ENCODE assay signal across 8 cellular contexts in genomic region chr7:45768516-45769394, GRCh38.
DNase-seq lines count a peak whose midpoint lies in the region; ATAC-seq, FAIRE-seq and TF ChIP-seq lines count a peak whose summit lies in the region.
"Not testable (repeated sequence)": the region's sequence is repeated elsewhere in the genome, so short reads cannot be mapped to it uniquely, and the experiment has no call there.

No MANE protein-coding gene starts in this region.

- ATAC-seq in GM21360 (IDR thresholded peaks at IDR 0.05; ENCODE audit: unreplicated experiment), result peak; percentile 100

- 5% methylated on average over 59 of the region's 72 CpGs; no CpG with 5 or more reads in 1 of the 2 experiments for WGBS in H1 (ENCODE audit: extremely low coverage in 1 of 2, insufficient coverage in 1 of 2, insufficient read length in 1 of 2, insufficient replicate concordance in 2 of 2, low coverage in 1 of 2, low lambda C conversion rate in 2 of 2, missing lambda C conversion rate in 1 of 2), 2 experiments
- WGBS in mesenchymal stem cell, result under 1% methylated on average over 70 of the region's 72 CpGs

- DNase-seq in COLO829 (ENCODE audit: low spot score), result peak; percentile 86
- peak; percentile 99 for DNase-seq in HT-29 (ENCODE audit: low spot score)
- peak; percentile 88 for DNase-seq in NK-92 treated with Interleukin-12 subunit alpha and Interleukin-12 subunit beta, amount 100 ng/mL, for 24 hours (lab: John Stamatoyannopoulos, UW)
- peak; percentile 93 to 98 (median 97) for DNase-seq in activated CD8-positive, alpha-beta memory T cell treated with anti-CD3 and anti-CD28 coated beads for 48 hours (ENCODE audit: low read depth in 2 of 3, low spot score in 2 of 3)
- DNase-seq in H1 (ENCODE audit: low read depth in 1 of 2, low spot score in 2 of 2), result peak; percentile 93 to 99
- DNase-seq in mesenchymal stem cell, result peak; percentile 99
- DNase-seq in stimulated activated CD8-positive, alpha-beta memory T cell treated with anti-CD3 and anti-CD28 coated beads, Interleukin-12 subunit alpha, Interleukin-12 subunit beta, amount 100 ng/mL, for 24 hours (ENCODE audit: extremely low read depth), result peak; percentile 96

- H4K8ac ChIP-seq in H1 (ENCODE audit: extremely low read depth, insufficient read depth, low read length) (peak overlapping the region; percentile 97; the same call in 1 of the 2 replicates), mesenchymal stem cell (ENCODE audit: low read length) (peak overlapping the region; percentile 74)

- H2BK5ac ChIP-seq in H1 (ENCODE audit: low read depth, low read length); mesenchymal stem cell (ENCODE audit: low read depth, low read length, poor library complexity, severe bottlenecking): not testable (repeated sequence)

- H3K27ac ChIP-seq in H1 (ENCODE audit: low read depth, low read length) (peak overlapping the region; percentile 91), mesenchymal stem cell (ENCODE audit: low read length, poor library complexity, severe bottlenecking) (peak overlapping the region; percentile 20)

- not testable (repeated sequence) for H2BK15ac ChIP-seq in H1 (ENCODE audit: low read length); mesenchymal stem cell (ENCODE audit: low read depth, poor library complexity, severe bottlenecking)

- H3K56ac ChIP-seq in H1 (replicated peaks; ENCODE audit: insufficient read length, low read depth, low read length), result not testable (repeated sequence)

- H3K9ac ChIP-seq in H1 (replicated peaks in 1 of 4; ENCODE audit: extremely low read depth in 1 of 4, low read depth in 3 of 4, low read length in 3 of 4) (peak overlapping the region; percentile 72 to 89 (median 82)), mesenchymal stem cell (ENCODE audit: low read length) (peak overlapping the region; percentile 94)

- CTCF ChIA-PET in H1 (lab: Charles Lee; ENCODE audit: partially characterized antibody), result interaction anchor here (1.4 kb wide), 1 partner anchor 407 kb away, joined by 3 read pairs; no protein-coding TSS in a partner anchor

- H3K23me2 ChIP-seq in H1 (ENCODE audit: low read depth, low read length), result not testable (repeated sequence)

- peak overlapping the region; percentile 60 for H4K5ac ChIP-seq in H1 (ENCODE audit: insufficient read length, low read depth, low read length)

- not testable (repeated sequence) for H2AK5ac ChIP-seq in H1 (ENCODE audit: low read depth, low read length); mesenchymal stem cell (ENCODE audit: low read length, severe bottlenecking)

- H3K4me3 ChIP-seq in H1 (ENCODE audit: extremely low read depth in 1 of 4, insufficient read depth in 2 of 4, low read depth in 3 of 4, low read length in 4 of 4) (peak overlapping the region; percentile 71 to 85 (median 74)), mesenchymal stem cell (ENCODE audit: insufficient read depth in 1 of 2, low read depth in 1 of 2, low read length in 2 of 2) (peak overlapping the region; percentile 84)

- POLR2A ChIA-PET in H1 (lab: Charles Lee; ENCODE audit: partially characterized antibody), result interaction anchor here (0.6 to 1.4 kb wide), 3 partner anchors 60 to 195 kb away, joined by 3 to 5 read pairs (median 3); partner anchors contain the start of gene ADCY1

- H3K79me2 ChIP-seq in H1 (ENCODE audit: control insufficient read depth in 1 of 2, insufficient read depth in 2 of 2, low read length in 2 of 2), result not testable (repeated sequence)

- H3K18ac ChIP-seq in H1 (ENCODE audit: extremely low read depth, low read length), result not testable (repeated sequence)
- peak overlapping the region; percentile 37 to 57 for H3K18ac ChIP-seq in mesenchymal stem cell (ENCODE audit: low read depth in 1 of 2, low read length in 2 of 2)

- TF ChIP-seq POLR2A in H1 (IDR thresholded peaks at IDR 0.05; ENCODE audit: control extremely low read depth in 1 of 2, low read depth in 2 of 2, low read length in 2 of 2), result peak; percentile 70 to 86

- not testable (repeated sequence) for H2BK12ac ChIP-seq in H1 (ENCODE audit: low read depth, low read length); mesenchymal stem cell (ENCODE audit: low read length in 2 of 2)

- H3K4me2 ChIP-seq in H1 (ENCODE audit: insufficient read depth in 1 of 2, low read depth in 2 of 2, low read length in 2 of 2), result peak overlapping the region; percentile 69 to 72
- H3K4me2 ChIP-seq in mesenchymal stem cell (ENCODE audit: low read length, poor library complexity, severe bottlenecking), result peak overlapping the region; percentile 66

- not testable (repeated sequence) for H4K91ac ChIP-seq in H1 (replicated peaks; ENCODE audit: insufficient read length, low read length)
- peak overlapping the region; percentile 61 for H4K91ac ChIP-seq in mesenchymal stem cell (ENCODE audit: low read length)

- TF ChIP-seq CTCF in H1 (IDR thresholded peaks at IDR 0.05; ENCODE audit: control extremely low read depth in 1 of 3, insufficient read depth in 1 of 3, low read depth in 1 of 3, low read length in 3 of 3), result not testable (repeated sequence)

- not testable (repeated sequence) for H2BK120ac ChIP-seq in H1 (replicated peaks; ENCODE audit: low read depth, low read length)
- H2BK120ac ChIP-seq in mesenchymal stem cell (ENCODE audit: low read depth, low read length), result peak overlapping the region; percentile 94

- H4K20me1 ChIP-seq in H1 (replicated peaks in 1 of 2; ENCODE audit: control insufficient read depth in 1 of 2, insufficient read depth in 2 of 2, low read length in 2 of 2), result not testable (repeated sequence)

- TF ChIP-seq EP300 in H1 (IDR thresholded peaks at IDR 0.05; ENCODE audit: borderline replicate concordance in 1 of 2, low read depth in 2 of 2, low read length in 2 of 2), result not testable (repeated sequence)

- not testable (repeated sequence) for H3K9me3 ChIP-seq in H1 (ENCODE audit: insufficient read depth in 2 of 2, low read depth in 1 of 2, low read length in 1 of 2); mesenchymal stem cell (ENCODE audit: control insufficient read depth, low read length)

- FAIRE-seq in H1 (lab: Jason Lieb, UNC), result not testable (repeated sequence)

- H3K36me3 ChIP-seq in H1 (ENCODE audit: control insufficient read depth in 2 of 4, insufficient read depth in 4 of 4, low read length in 3 of 4); mesenchymal stem cell (ENCODE audit: control insufficient read depth in 1 of 2, insufficient read depth in 2 of 2, low read depth in 1 of 2, low read length in 2 of 2): not testable (repeated sequence)

- H3K23ac ChIP-seq in H1 (ENCODE audit: insufficient read length); mesenchymal stem cell (ENCODE audit: low read length in 2 of 2): not testable (repeated sequence)

- not testable (repeated sequence) for TF ChIP-seq RAD21 in H1 (IDR thresholded peaks at IDR 0.05 in 1 of 2, conservative IDR thresholded peaks at IDR 0.05 in 1 of 2; ENCODE audit: low read depth in 2 of 2, low read length in 2 of 2)

- H2AFZ ChIP-seq in H1 (ENCODE audit: low read length) (peak overlapping the region; percentile 90; the same call in 1 of the 2 replicates), mesenchymal stem cell (ENCODE audit: low read depth, low read length) (peak overlapping the region; percentile 85)

- not testable (repeated sequence) for H2BK20ac ChIP-seq in H1 (ENCODE audit: low read length)

- not testable (repeated sequence) for H3K4me1 ChIP-seq in H1 (replicated peaks in 1 of 4; ENCODE audit: control insufficient read depth in 3 of 4, insufficient read depth in 4 of 4, low read length in 3 of 4); mesenchymal stem cell (ENCODE audit: control insufficient read depth, insufficient read depth, low read depth, low read length)

- not testable (repeated sequence) for H3K4ac ChIP-seq in H1 (replicated peaks; ENCODE audit: insufficient read length, low read depth, low read length)
- H3K4ac ChIP-seq in mesenchymal stem cell (ENCODE audit: low read depth in 1 of 2, low read length in 2 of 2), result peak overlapping the region in 1 of 2 experiments; percentile 73

- not testable (repeated sequence) for H3K14ac ChIP-seq in H1 (ENCODE audit: insufficient read length)
- peak overlapping the region in 1 of 2 experiments; percentile 97 for H3K14ac ChIP-seq in mesenchymal stem cell (ENCODE audit: low read length in 2 of 2)

- not testable (repeated sequence) for H3K27me3 ChIP-seq in H1 (replicated peaks in 1 of 4; ENCODE audit: control insufficient read depth in 3 of 4, extremely low read depth in 1 of 4, insufficient read depth in 3 of 4, low read length in 3 of 4); mesenchymal stem cell (ENCODE audit: control insufficient read depth in 1 of 2, insufficient read depth in 1 of 2, low read length in 2 of 2)

- H3K79me1 ChIP-seq in H1 (ENCODE audit: low read depth, low read length); mesenchymal stem cell (replicated peaks; ENCODE audit: low read length, poor library complexity, severe bottlenecking): not testable (repeated sequence)

TF ChIP-seq in H1, 55 proteins besides CTCF, POLR2A, EP300 and RAD21 (continues in another document):
- TF ChIP-seq PHF8 (conservative IDR thresholded peaks at IDR 0.05; ENCODE audit: low read depth, low read length), result peak; percentile 83
- TF ChIP-seq SP1 (IDR thresholded peaks at IDR 0.05; ENCODE audit: low read depth, low read length), result 0 out of 2 replicates have a peak, but pooled peaks have one; percentile 54
- TF ChIP-seq CHD2 (IDR thresholded peaks at IDR 0.05; ENCODE audit: low read length), result 0 out of 2 replicates have a peak, but pooled peaks have one; percentile 21
- TF ChIP-seq NANOG (IDR thresholded peaks at IDR 0.05; ENCODE audit: insufficient read depth, low read depth, low read length, poor library complexity, severe bottlenecking), result peak; percentile 55
- TF ChIP-seq MAFK (IDR thresholded peaks at IDR 0.05; ENCODE audit: low read depth, low read length), result peak; percentile 9; the same call in 1 of the 2 replicates
- TF ChIP-seq RBBP5 (IDR thresholded peaks at IDR 0.05; ENCODE audit: borderline replicate concordance, low read depth, low read length), result 0 out of 2 replicates have a peak, but pooled peaks have one; percentile 34
- TF ChIP-seq CREB1 (IDR thresholded peaks at IDR 0.05), result peak; percentile 99
- peak; percentile 89 for TF ChIP-seq SRF (IDR thresholded peaks at IDR 0.05; ENCODE audit: low read depth, low read length)
- TF ChIP-seq ATF3 (IDR thresholded peaks at IDR 0.05; ENCODE audit: insufficient read depth, low read depth, low read length), result peak; percentile 95
- peak; percentile 82 for TF ChIP-seq TAF1 (IDR thresholded peaks at IDR 0.05; ENCODE audit: low read depth, low read length)
- TF ChIP-seq TAF7 (optimal IDR thresholded peaks at IDR 0.05; ENCODE audit: borderline replicate concordance, low read depth, low read length), result peak; percentile 27

Comparison
In these comparisons a context has a peak if more than half of its experiments do, and no peak if none do; other contexts are left out.
1. Peak in every context shown above with its lines: DNase-seq, ATAC-seq, H3K4me3 ChIP-seq and H3K27ac ChIP-seq.